8 cellular contexts compared by ENCODE assay signal in the genomic region with DNA sequence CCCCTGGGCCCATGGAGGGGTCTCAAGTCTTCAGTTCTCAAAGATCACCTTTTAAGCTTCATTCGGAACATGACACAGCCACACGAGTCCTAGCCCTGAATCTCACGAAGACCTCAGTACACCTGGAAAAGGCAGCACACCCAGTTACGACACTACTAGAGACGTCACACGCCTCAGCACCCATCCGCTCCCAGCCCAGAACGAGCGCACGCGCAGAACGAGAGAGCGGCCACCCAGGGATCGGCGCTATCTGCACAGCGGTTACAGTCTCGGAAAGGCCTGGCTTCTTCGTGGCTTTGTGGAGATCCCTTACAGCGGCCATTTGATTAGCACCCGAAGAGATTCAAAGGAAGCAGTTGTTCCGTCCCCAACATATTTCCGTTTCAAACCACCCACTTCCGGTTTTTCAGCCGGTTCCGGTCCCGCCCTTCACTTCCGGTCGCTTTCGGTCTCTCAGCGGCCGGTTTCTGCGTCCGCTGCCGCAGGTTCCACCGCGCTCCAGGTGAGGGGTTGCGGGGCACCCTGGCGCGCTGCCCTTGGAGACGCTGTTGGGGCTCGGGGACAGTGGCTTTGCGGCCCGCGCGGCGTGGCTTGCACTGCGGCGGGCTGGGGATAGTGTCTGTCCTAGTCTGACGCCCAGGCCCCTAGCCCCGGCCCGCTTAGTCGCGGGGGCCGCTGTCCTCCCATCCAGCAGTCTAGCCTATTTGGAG. TPM values are rescaled to one million over a fixed set of nuclear protein-coding genes. Genes with fewer than 3 reads are reported as not detected.
DNase-seq lines count a peak whose midpoint lies in the region; ATAC-seq and TF ChIP-seq lines count a peak whose summit lies in the region.

A gene with protein sequence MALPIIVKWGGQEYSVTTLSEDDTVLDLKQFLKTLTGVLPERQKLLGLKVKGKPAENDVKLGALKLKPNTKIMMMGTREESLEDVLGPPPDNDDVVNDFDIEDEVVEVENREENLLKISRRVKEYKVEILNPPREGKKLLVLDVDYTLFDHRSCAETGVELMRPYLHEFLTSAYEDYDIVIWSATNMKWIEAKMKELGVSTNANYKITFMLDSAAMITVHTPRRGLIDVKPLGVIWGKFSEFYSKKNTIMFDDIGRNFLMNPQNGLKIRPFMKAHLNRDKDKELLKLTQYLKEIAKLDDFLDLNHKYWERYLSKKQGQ (plus strand): TSS at position 432 of the 710 bp plus-strand sequence. CDS start 5,626 bp downstream, outside the sequence.

- H3K4me1 Mint-ChIP-seq in activated naive CD8-positive, alpha-beta T cell (ENCODE audit: low read depth) = peaks cover 50% of the 10 kb centered on the region
- H3K4me1 Mint-ChIP-seq in glutamatergic neuron (ENCODE audit: low read depth, unreplicated experiment) (peaks cover 5% of the 10 kb centered on the region), osteocyte (ENCODE audit: unreplicated experiment) (peaks cover 15% of the 10 kb centered on the region)

- ATAC-seq in HG02623 (IDR thresholded peaks at IDR 0.05; ENCODE audit: unreplicated experiment) (peak; percentile 88), thoracic aorta (ENCODE audit: insufficient number of reproducible peaks, low FRiP score, low read depth) (peak; percentile 88)

- peak within 1 kb of the TSS; percentile 99 for H3K4me3 Mint-ChIP-seq in activated naive CD8-positive, alpha-beta T cell
- peak within 1 kb of the TSS; percentile 100 for H3K4me3 Mint-ChIP-seq in glutamatergic neuron (ENCODE audit: unreplicated experiment)
- H3K4me3 Mint-ChIP-seq in osteocyte (ENCODE audit: unreplicated experiment) = peak within 1 kb of the TSS; percentile 98

- H3K27ac ChIP-seq in thoracic aorta = peak within 1 kb of the TSS; percentile 70 to 93

- H3K4me1 ChIP-seq in thoracic aorta (ENCODE audit: control insufficient read depth in 1 of 2, low read depth in 2 of 2) = peaks cover 5 to 21% of the 10 kb centered on the region in 2 donors

- no peaks in the 10 kb centered on the region for H3K27me3 Mint-ChIP-seq in activated naive CD8-positive, alpha-beta T cell
- H3K27me3 Mint-ChIP-seq in glutamatergic neuron (ENCODE audit: unreplicated experiment) = peaks cover 4% of the 10 kb centered on the region
- H3K27me3 Mint-ChIP-seq in osteocyte (ENCODE audit: unreplicated experiment) = peaks cover 25% of the 10 kb centered on the region

- H3K27ac Mint-ChIP-seq in activated naive CD8-positive, alpha-beta T cell = peak within 1 kb of the TSS; percentile 99
- H3K27ac Mint-ChIP-seq in glutamatergic neuron (ENCODE audit: unreplicated experiment) = peak within 1 kb of the TSS; percentile 97
- peak within 1 kb of the TSS; percentile 97 for H3K27ac Mint-ChIP-seq in osteocyte (ENCODE audit: unreplicated experiment)

- H3K9me3 ChIP-seq in thoracic aorta = no peaks in the 10 kb centered on the region

- H3K4me3 ChIP-seq in GM12864 (ENCODE audit: low read depth, low read length) (peak within 1 kb of the TSS; percentile 100), thoracic aorta (peak within 1 kb of the TSS; percentile 86)

- H3K36me3 ChIP-seq in thoracic aorta = no peaks in the 10 kb centered on the region

- H3K27me3 ChIP-seq in thoracic aorta (replicated peaks; ENCODE audit: insufficient read depth) = no peaks in the 10 kb centered on the region

- H3K36me3 Mint-ChIP-seq in activated naive CD8-positive, alpha-beta T cell = peaks cover 14% of the 10 kb centered on the region
- H3K36me3 Mint-ChIP-seq in glutamatergic neuron (ENCODE audit: unreplicated experiment) (peaks cover 14% of the 10 kb centered on the region), osteocyte (ENCODE audit: unreplicated experiment) (no peaks in the 10 kb centered on the region)

- peak; percentile 73 for DNase-seq in GM12864 (ENCODE audit: low read depth)
- DNase-seq in NCI-H1092 treated with DMSO at 0.1 percent for 48 hours (lab: John Stamatoyannopoulos, UW) = peak; percentile 71
- peak; percentile 87 for DNase-seq in SKM-1 treated with dmso at 0.1 percent for 144 hours (lab: John Stamatoyannopoulos, UW; ENCODE audit: unreplicated experiment)
- peak; percentile 79 for DNase-seq in glutamatergic neuron
- peak; percentile 88 for DNase-seq in osteocyte (ENCODE audit: extremely low spot score, unreplicated experiment)
- DNase-seq in thoracic aorta (ENCODE audit: low spot score) = peak; percentile 11

- no peaks in the 10 kb centered on the region for H3K9me3 Mint-ChIP-seq in activated naive CD8-positive, alpha-beta T cell (ENCODE audit: low read depth)
- H3K9me3 Mint-ChIP-seq in glutamatergic neuron (ENCODE audit: unreplicated experiment) = peaks cover 9% of the 10 kb centered on the region
- H3K9me3 Mint-ChIP-seq in osteocyte (ENCODE audit: unreplicated experiment) = no peaks in the 10 kb centered on the region

- TF ChIP-seq CTCF in GM12864 (IDR thresholded peaks at IDR 0.05; ENCODE audit: low read depth, low read length, missing control alignments) (no peak), glutamatergic neuron (IDR thresholded peaks at IDR 0.05; ENCODE audit: partially characterized antibody, unreplicated experiment) (no peak), osteocyte (IDR thresholded peaks at IDR 0.05) (no peak), thoracic aorta (IDR thresholded peaks at IDR 0.05) (no peak)

RNA-seq across cellular contexts. Expression of the gene that starts here (rescaled TPM):
- total RNA-seq in glutamatergic neuron (ENCODE audit: unreplicated experiment) (24.3 TPM), osteocyte (33.8 and 35.7 TPM in 2 replicates), thoracic aorta (10 to 100 TPM; 15.6 to 18.8 TPM)

Comparison
In these comparisons a context has a peak if more than half of its experiments do, and no peak if none do; other contexts are left out.
1. Peak in every context shown above with its lines: DNase-seq, ATAC-seq, H3K4me3 ChIP-seq and H3K27ac ChIP-seq.
2. DNase-seq: peak in every context shown above with its lines; median percentile 88 in osteocyte; 87 in SKM-1 treated with dmso at 0.1 percent for 144 hours; 79 in glutamatergic neuron; 73 in GM12864; 71 in NCI-H1092 treated with DMSO at 0.1 percent for 48 hours; 11 in thoracic aorta.